12 cellular contexts compared by ENCODE assay signal in the genomic region with DNA sequence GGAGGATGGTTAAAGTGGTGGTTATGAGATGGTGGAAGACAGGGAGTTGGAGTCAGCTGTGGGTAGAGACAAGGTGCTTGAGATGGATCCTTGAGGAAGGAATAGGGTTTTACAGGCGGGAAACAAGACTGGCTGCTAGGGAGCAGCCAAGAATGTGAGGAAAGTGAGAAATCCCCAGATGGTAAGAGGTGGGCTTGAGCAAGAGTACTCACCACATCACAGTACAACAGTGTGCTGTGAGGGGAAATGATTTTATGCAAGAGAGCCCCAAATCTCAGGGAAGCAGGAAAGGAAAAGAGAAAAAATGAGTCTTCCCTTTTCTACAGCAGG. TPM values are rescaled to one million over a fixed set of nuclear protein-coding genes. Genes with fewer than 3 reads are reported as not detected.
DNase-seq lines count a peak whose midpoint lies in the region; ATAC-seq and TF ChIP-seq lines count a peak whose summit lies in the region.
"Had no signal": no experiment of that assay in that cellular context is flagged by ENCODE, and none has a peak within 500 bp of the region (broad histone marks: within the 10 kb centered on the region; RNA-seq: fewer than 3 reads in every experiment).

No MANE protein-coding gene starts in this region.

- H3K9me3 Mint-ChIP-seq in brain: peaks cover 0 to 7% (median 0%) of the 10 kb centered on the region in 5 experiments
- no peaks in the 10 kb centered on the region for H3K9me3 Mint-ChIP-seq in natural killer cell treated with Interleukin-12 subunit alpha and Interleukin-12 subunit beta and Interleukin-15 and Interleukin-18, amount 100 ng/mL, for 72 hours

- H3K9me3 ChIP-seq in HCT116 (ENCODE audit: control insufficient read depth in 1 of 2, insufficient read depth in 1 of 2, low read depth in 1 of 2, low read length in 2 of 2): no peaks in the 10 kb centered on the region

- no peak for TF ChIP-seq POLR2A in HCT116 (IDR thresholded peaks at IDR 0.05; ENCODE audit: borderline replicate concordance, extremely low read depth, insufficient read depth, insufficient read length)

- no peak for ATAC-seq in HCT116
- ATAC-seq in natural killer cell treated with Interleukin-12 subunit alpha and Interleukin-12 subunit beta and Interleukin-15 and Interleukin-18, amount 100 ng/mL, for 72 hours: no peak

- no peak overlapping the region for H3K4me2 ChIP-seq in HCT116 (ENCODE audit: low read length)

- RAD21 ChIA-PET in HCT116 (lab: Charles Lee; ENCODE audit: low non-redundant PET in 1 of 2, low total read pairs in 2 of 2, uncharacterized antibody in 2 of 2, unreplicated experiment in 2 of 2): no interaction called here

- POLR2A ChIA-PET in HCT116 (lab: Charles Lee): interaction anchor here (3.4 kb wide), 1 partner anchor 8 kb away, joined by 22 read pairs; a partner anchor contains a TSS

- no peaks in the 10 kb centered on the region for H3K27me3 ChIP-seq in ACC112 (ENCODE audit: insufficient read depth, low read length)
- no peaks in the 10 kb centered on the region for H3K27me3 ChIP-seq in HCT116 (ENCODE audit: insufficient read depth, low read length)

- H3K36me3 Mint-ChIP-seq in brain: peaks cover 42% of the 10 kb centered on the region
- H3K36me3 Mint-ChIP-seq in natural killer cell treated with Interleukin-12 subunit alpha and Interleukin-12 subunit beta and Interleukin-15 and Interleukin-18, amount 100 ng/mL, for 72 hours: no peaks in the 10 kb centered on the region

- intact Hi-C loops in HCT116 (cut with micrococcal nuclease): no loop called here

- peaks cover 7% of the 10 kb centered on the region; the same call in 1 of the 2 replicates for H3K36me3 ChIP-seq in ACC112 (ENCODE audit: insufficient read depth, low read length)
- H3K36me3 ChIP-seq in HCT116 (ENCODE audit: control insufficient read depth in 1 of 2, insufficient read depth in 2 of 2, low read length in 2 of 2): peaks cover 13 to 29% of the 10 kb centered on the region in 2 experiments; a peak in 3 of 4 replicates

- no peak overlapping the region for H2AFZ ChIP-seq in ACC112 (ENCODE audit: low read length, unreplicated experiment)
- H2AFZ ChIP-seq in HCT116 (ENCODE audit: low read depth, low read length, poor library complexity, severe bottlenecking): no peak overlapping the region
- H2AFZ ChIP-seq: parathyroid adenoma had no signal

- H3K4me1 ChIP-seq in ACC112 (ENCODE audit: control insufficient read depth, insufficient read depth, low read length, unreplicated experiment): peaks cover 57% of the 10 kb centered on the region
- H3K4me1 ChIP-seq in HCT116 (ENCODE audit: control insufficient read depth in 1 of 2, insufficient read depth in 2 of 2, low read length in 2 of 2): peaks cover 7 to 26% of the 10 kb centered on the region in 2 experiments; a peak in 3 of 4 replicates

- CTCF ChIA-PET in HCT116 (lab: Charles Lee): no interaction called here

- H3K79me2 ChIP-seq in ACC112 (ENCODE audit: control insufficient read depth, insufficient read depth, low read length, unreplicated experiment): peaks cover 25% of the 10 kb centered on the region
- peaks cover 41% of the 10 kb centered on the region for H3K79me2 ChIP-seq in HCT116 (ENCODE audit: insufficient read depth, low read length)

- no TSS peak for BruUV-seq in HCT116 (replicated peaks; lab: Mats Ljungman, UMichigan)

- H3K27ac ChIP-seq in ACC112 (ENCODE audit: low read depth, low read length) (peak overlapping the region; percentile 75), HCT116 (ENCODE audit: low read depth, low read length) (0 out of 2 replicates have a peak overlapping the region, but pooled peaks have one; percentile 33)

- H3K27ac Mint-ChIP-seq in brain: peak overlapping the region in 4 of 5 experiments; percentile 87 to 100 (median 94)
- peak overlapping the region; percentile 48 to 61 for H3K27ac Mint-ChIP-seq in natural killer cell treated with Interleukin-12 subunit alpha and Interleukin-12 subunit beta and Interleukin-15 and Interleukin-18, amount 100 ng/mL, for 72 hours

- H3K4me1 Mint-ChIP-seq in brain: peaks cover 73% of the 10 kb centered on the region
- H3K4me1 Mint-ChIP-seq in natural killer cell treated with Interleukin-12 subunit alpha and Interleukin-12 subunit beta and Interleukin-15 and Interleukin-18, amount 100 ng/mL, for 72 hours (ENCODE audit: low read depth in 2 of 2): peaks cover 30 to 42% of the 10 kb centered on the region in 2 donors

- H4K20me1 ChIP-seq in HCT116 (ENCODE audit: insufficient read depth): no peaks in the 10 kb centered on the region

- no peak for DNase-seq in HCT116 (ENCODE audit: low read depth, low spot score)
- DNase-seq in natural killer cell treated with Interleukin-12 subunit alpha and Interleukin-12 subunit beta and Interleukin-15 and Interleukin-18, amount 100 ng/mL, for 72 hours (ENCODE audit: low spot score): no peak
- DNase-seq in NCI-H2029 (lab: John Stamatoyannopoulos, UW): no peak
- DNase-seq in SIG-M5 treated with dmso at 0.1 percent for 504 hours (lab: John Stamatoyannopoulos, UW; ENCODE audit: unreplicated experiment): no peak
- DNase-seq in CD1c-positive myeloid dendritic cell (ENCODE audit: extremely low spot score): no peak
- no peak for DNase-seq in OCI-M1 (lab: John Stamatoyannopoulos, UW)
- DNase-seq: activated gamma-delta T cell, NCI-H1694, T-helper 9 cell had no signal

- no peak for TF ChIP-seq CTCF in HCT116 (IDR thresholded peaks at IDR 0.05 in 2 of 3, conservative IDR thresholded peaks at IDR 0.05 in 1 of 3; ENCODE audit: borderline replicate concordance in 1 of 3, insufficient read depth in 1 of 3, low read depth in 2 of 3, low read length in 2 of 3)
- no peak for TF ChIP-seq CTCF in brain (conservative IDR thresholded peaks at IDR 0.05)

- H3K4me3 ChIP-seq in ACC112 (ENCODE audit: low read depth, low read length) (no peak overlapping the region), HCT116 (replicated peaks in 1 of 2; ENCODE audit: low read depth in 1 of 2, low read length in 2 of 2) (no peak overlapping the region)

- H3K4me3 Mint-ChIP-seq in brain: peak overlapping the region; percentile 6 to 70 (median 53)
- H3K4me3 Mint-ChIP-seq in natural killer cell treated with Interleukin-12 subunit alpha and Interleukin-12 subunit beta and Interleukin-15 and Interleukin-18, amount 100 ng/mL, for 72 hours: peak overlapping the region; percentile 64

- no peak overlapping the region for H3K9ac ChIP-seq in HCT116 (ENCODE audit: low read length)
- H3K9ac ChIP-seq: parathyroid adenoma had no signal

- no peaks in the 10 kb centered on the region for H3K27me3 Mint-ChIP-seq in brain
- H3K27me3 Mint-ChIP-seq in natural killer cell treated with Interleukin-12 subunit alpha and Interleukin-12 subunit beta and Interleukin-15 and Interleukin-18, amount 100 ng/mL, for 72 hours: no peaks in the 10 kb centered on the region

- TF ChIP-seq RAD21 in HCT116 (IDR thresholded peaks at IDR 0.05; ENCODE audit: low read depth): no peak

- no peaks in the 10 kb centered on the region for H3K9me2 ChIP-seq in HCT116 (ENCODE audit: insufficient read depth)

TF ChIP-seq in HCT116, 20 proteins besides CTCF, POLR2A, EP300 and RAD21 (continues in another document):
- TF ChIP-seq POLR2AphosphoS5 (IDR thresholded peaks at IDR 0.05; ENCODE audit: low read depth, low read length): no peak
- TF ChIP-seq JUND (IDR thresholded peaks at IDR 0.05): no peak
- TF ChIP-seq, protein P1, sequence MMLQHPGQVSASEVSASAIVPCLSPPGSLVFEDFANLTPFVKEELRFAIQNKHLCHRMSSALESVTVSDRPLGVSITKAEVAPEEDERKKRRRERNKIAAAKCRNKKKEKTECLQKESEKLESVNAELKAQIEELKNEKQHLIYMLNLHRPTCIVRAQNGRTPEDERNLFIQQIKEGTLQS (IDR thresholded peaks at IDR 0.05): no peak
- TF ChIP-seq YY1 (IDR thresholded peaks at IDR 0.05; ENCODE audit: extremely low read depth, insufficient replicate concordance, low read depth, low read length): no peak
- TF ChIP-seq CEBPB (IDR thresholded peaks at IDR 0.05; ENCODE audit: low read depth): no peak
- TF ChIP-seq SIN3A (IDR thresholded peaks at IDR 0.05; ENCODE audit: low read depth): no peak
- TF ChIP-seq EZH2 (IDR thresholded peaks at IDR 0.05): no peak
- no peak for TF ChIP-seq SP1 (IDR thresholded peaks at IDR 0.05; ENCODE audit: low read depth)
- TF ChIP-seq EZH2phosphoT487 (IDR thresholded peaks at IDR 0.05; ENCODE audit: borderline replicate concordance): no peak
- no peak for TF ChIP-seq EGR1 (IDR thresholded peaks at IDR 0.05; ENCODE audit: low read depth)

RNA-seq across cellular contexts. Expression of a gene that starts 7.4 kb away (rescaled TPM):
- 104 TPM for total RNA-seq in HCT116 (2021; ENCODE audit: unreplicated experiment)
- polyA plus RNA-seq in HCT116 (2012): 82.2 and 91.6 TPM in 2 replicates
- polyA plus RNA-seq in brain (ENCODE audit: insufficient read depth, low read depth, low replicate concordance): 221 TPM
- total RNA-seq in natural killer cell treated with Interleukin-12 subunit alpha and Interleukin-12 subunit beta and Interleukin-15 and Interleukin-18, amount 100 ng/mL, for 72 hours: 10 to 100 TPM; 36.5 to 62.2 TPM

RNA-seq across cellular contexts. Expression of a gene that starts 8.4 kb away (rescaled TPM):
- total RNA-seq in HCT116 (2021; ENCODE audit: unreplicated experiment): not detected
- not detected in 2 replicates for polyA plus RNA-seq in HCT116 (2012)
- polyA plus RNA-seq in brain (ENCODE audit: insufficient read depth, low read depth, low replicate concordance): not detected
- total RNA-seq in natural killer cell treated with Interleukin-12 subunit alpha and Interleukin-12 subunit beta and Interleukin-15 and Interleukin-18, amount 100 ng/mL, for 72 hours: not detected

RNA-seq across cellular contexts. Expression of a gene that starts 8.6 kb away (rescaled TPM):
- total RNA-seq in HCT116 (2021; ENCODE audit: unreplicated experiment): 202 TPM
- 409 and 485 TPM in 2 replicates for polyA plus RNA-seq in HCT116 (2012)
- 619 TPM for polyA plus RNA-seq in brain (ENCODE audit: insufficient read depth, low read depth, low replicate concordance)
- 100 to 1,000 TPM in 1 of 2 donors, 10 to 100 TPM in 1; 89.7 to 106 TPM for total RNA-seq in natural killer cell treated with Interleukin-12 subunit alpha and Interleukin-12 subunit beta and Interleukin-15 and Interleukin-18, amount 100 ng/mL, for 72 hours

RNA-seq across cellular contexts. Expression of a gene that starts 16.0 kb away (rescaled TPM):
- 47.7 TPM for total RNA-seq in HCT116 (2021; ENCODE audit: unreplicated experiment)
- 63.9 and 64.2 TPM in 2 replicates for polyA plus RNA-seq in HCT116 (2012)
- polyA plus RNA-seq in brain (ENCODE audit: insufficient read depth, low read depth, low replicate concordance): 28.3 TPM
- total RNA-seq in natural killer cell treated with Interleukin-12 subunit alpha and Interleukin-12 subunit beta and Interleukin-15 and Interleukin-18, amount 100 ng/mL, for 72 hours: 100 to 1,000 TPM in 1 of 2 donors, 10 to 100 TPM in 1; 71.6 to 131 TPM

RNA-seq across cellular contexts. Expression of a gene that starts 20.8 kb away (rescaled TPM):
- total RNA-seq in HCT116 (2021; ENCODE audit: unreplicated experiment): 117 TPM
- 312 and 352 TPM in 2 replicates for polyA plus RNA-seq in HCT116 (2012)
- 553 TPM for polyA plus RNA-seq in brain (ENCODE audit: insufficient read depth, low read depth, low replicate concordance)
- total RNA-seq in natural killer cell treated with Interleukin-12 subunit alpha and Interleukin-12 subunit beta and Interleukin-15 and Interleukin-18, amount 100 ng/mL, for 72 hours: 100 to 1,000 TPM; 151 to 158 TPM
